Comparison of ENCODE assay signal across 26 cellular contexts in the genomic region with DNA sequence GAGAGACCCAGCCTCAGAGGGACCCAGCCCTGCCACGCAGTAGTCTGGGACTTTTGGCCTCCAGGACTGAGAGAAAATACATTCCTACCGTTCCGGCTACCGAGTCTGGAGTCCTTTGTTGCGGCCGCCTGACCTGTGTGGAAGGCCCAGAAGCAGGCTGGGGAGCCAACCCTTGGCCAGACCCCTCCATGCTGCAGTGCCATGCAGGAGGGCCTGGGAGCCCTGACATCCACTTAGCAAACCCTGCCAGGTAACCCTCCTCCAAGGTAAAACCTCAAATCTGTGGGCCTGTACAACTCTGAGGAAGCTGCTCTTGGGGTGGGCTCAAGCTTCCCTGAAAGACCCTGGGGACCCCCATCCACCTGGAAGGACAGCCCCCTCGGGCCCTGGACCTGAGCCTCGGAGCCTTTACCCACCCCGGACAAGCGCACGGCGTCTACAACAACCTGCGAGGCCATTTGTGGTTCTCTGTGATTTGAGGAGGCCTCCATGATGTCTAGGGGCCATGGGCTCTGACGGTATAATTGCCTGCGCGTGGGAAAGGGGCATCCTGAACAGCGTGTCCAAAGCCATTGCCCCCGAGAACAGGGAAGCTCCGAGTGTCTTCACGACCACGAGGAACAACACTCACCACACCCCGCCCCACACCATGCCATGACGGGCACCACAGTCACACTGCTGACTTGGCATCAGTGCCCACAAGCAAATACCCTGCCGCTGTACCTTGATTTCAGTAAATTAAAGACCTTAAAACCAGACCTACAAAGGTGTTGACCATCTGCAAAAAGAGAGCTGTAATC. TPM values are rescaled to one million over a fixed set of nuclear protein-coding genes. Genes with fewer than 3 reads are reported as not detected.
"Had no signal": no experiment of that assay in that cellular context is flagged by ENCODE, and none has a peak within 500 bp of the region (broad histone marks: within the 10 kb centered on the region; RNA-seq: fewer than 3 reads in every experiment).

No MANE protein-coding gene starts in this region.

- DNase-seq: activated CD4-positive, alpha-beta T cell treated with anti-CD3 and anti-CD28 coated beads for 1 hour; activated CD4-positive, alpha-beta T cell treated with anti-CD3 and anti-CD28 coated beads, Interleukin-2, amount 50 U/mL, for 1 hour; activated CD8-positive, alpha-beta T cell treated with anti-CD3 and anti-CD28 coated beads, Interleukin-2, amount 10 ng/mL, durations not matched to agents 7 days and 5 days; activated naive CD4-positive, alpha-beta T cell treated with anti-CD3 and anti-CD28 coated beads for 36 hours; activated naive CD8-positive, alpha-beta T cell treated with anti-CD3 and anti-CD28 coated beads, Interleukin-2, amount 50 U/mL, for 24 hours; activated T-cell treated with anti-CD3 and anti-CD28 coated beads, Interleukin-2, amount 50 U/mL, for 1 hour; effector memory CD4-positive, alpha-beta T cell; glutamatergic neuron; hippocampal formation; mesenchymal stem cell; retina; stimulated activated CD4-positive, alpha-beta T cell treated with anti-CD3 and anti-CD28 coated beads, Interleukin-4, amount 100 ng/mL, for 24 hours; stimulated activated naive CD8-positive, alpha-beta T cell treated with anti-CD3 and anti-CD28 coated beads, Interleukin-15, Interleukin-2, amounts not matched to agents 100 U/mL and 50 U/mL, for 24 hours; T-cell; thyroid gland; WERI-Rb-1 had no signal

- H3K36me3 ChIP-seq: cardiac muscle cell, esophagus muscularis mucosa, thyroid gland, WERI-Rb-1 had no signal

- H3K4me3 Mint-ChIP-seq: activated CD8-positive, alpha-beta T cell treated with anti-CD3 and anti-CD28 coated beads, Interleukin-2, amount 10 ng/mL, durations not matched to agents 7 days and 5 days; activated naive CD4-positive, alpha-beta T cell treated with anti-CD3 and anti-CD28 coated beads for 36 hours; activated naive CD8-positive, alpha-beta T cell treated with anti-CD3 and anti-CD28 coated beads, Interleukin-2, amount 50 U/mL, for 24 hours; activated T-helper 17 cell treated with anti-CD3 and anti-CD28 coated beads, Interleukin-2, amount 50 U/mL, for 72 hours; T-cell had no signal

- H3K36me3 Mint-ChIP-seq: T-cell had no signal

- H3K27me3 Mint-ChIP-seq: activated naive CD8-positive, alpha-beta T cell treated with anti-CD3 and anti-CD28 coated beads, Interleukin-2, amount 50 U/mL, for 24 hours; activated T-helper 17 cell treated with anti-CD3 and anti-CD28 coated beads, Interleukin-2, amount 50 U/mL, for 72 hours; progenitor cell of endocrine pancreas; T-cell had no signal

- H3K9me3 Mint-ChIP-seq: activated naive CD4-positive, alpha-beta T cell treated with anti-CD3 and anti-CD28 coated beads for 36 hours; activated naive CD8-positive, alpha-beta T cell treated with anti-CD3 and anti-CD28 coated beads, Interleukin-2, amount 50 U/mL, for 24 hours; activated T-helper 17 cell treated with anti-CD3 and anti-CD28 coated beads, Interleukin-2, amount 50 U/mL, for 72 hours; T-cell had no signal

- H3K4me1 Mint-ChIP-seq: activated T-helper 17 cell treated with anti-CD3 and anti-CD28 coated beads, Interleukin-2, amount 50 U/mL, for 72 hours had no signal

- H3K4me3 ChIP-seq: cardiac muscle cell, esophagus muscularis mucosa, SK-N-MC, thyroid gland had no signal

- H3K27ac ChIP-seq: cardiac muscle cell, esophagus muscularis mucosa, SK-N-MC, thyroid gland, WERI-Rb-1 had no signal

- H3K9me3 ChIP-seq: esophagus muscularis mucosa, thyroid gland had no signal

- H3K27ac Mint-ChIP-seq: activated CD8-positive, alpha-beta T cell treated with anti-CD3 and anti-CD28 coated beads, Interleukin-2, amount 10 ng/mL, durations not matched to agents 7 days and 5 days; activated naive CD4-positive, alpha-beta T cell treated with anti-CD3 and anti-CD28 coated beads for 36 hours; activated naive CD8-positive, alpha-beta T cell treated with anti-CD3 and anti-CD28 coated beads, Interleukin-2, amount 50 U/mL, for 24 hours; activated T-helper 17 cell treated with anti-CD3 and anti-CD28 coated beads, Interleukin-2, amount 50 U/mL, for 72 hours; progenitor cell of endocrine pancreas; T-cell had no signal

- ATAC-seq: activated CD8-positive, alpha-beta T cell treated with anti-CD3 and anti-CD28 coated beads, Interleukin-2, amount 10 ng/mL, durations not matched to agents 7 days and 5 days; activated naive CD8-positive, alpha-beta T cell treated with anti-CD3 and anti-CD28 coated beads, Interleukin-2, amount 50 U/mL, for 24 hours; activated T-helper 17 cell treated with anti-CD3 and anti-CD28 coated beads, Interleukin-2, amount 50 U/mL, for 72 hours; stimulated activated naive CD8-positive, alpha-beta T cell treated with anti-CD3 and anti-CD28 coated beads, Interleukin-15, Interleukin-2, amounts not matched to agents 100 U/mL and 50 U/mL, for 24 hours; T-cell had no signal

- H3K27me3 ChIP-seq: cardiac muscle cell, esophagus muscularis mucosa, thyroid gland had no signal

RNA-seq across cellular contexts. Expression of gene CFAP99, which starts 59.0 kb away (rescaled TPM):
- total RNA-seq: activated CD8-positive, alpha-beta T cell treated with anti-CD3 and anti-CD28 coated beads, Interleukin-2, amount 10 ng/mL, durations not matched to agents 7 days and 5 days; activated naive CD4-positive, alpha-beta T cell treated with anti-CD3 and anti-CD28 coated beads for 36 hours; cardiac muscle cell; dermis microvascular lymphatic vessel endothelial cell; frontal cortex; myocyte; progenitor cell of endocrine pancreas; subcutaneous adipose tissue; ureter had no signal
